Comparison of ENCODE assay signal across 7 cellular contexts in genomic region chr10:79374312-79375191, GRCh38. TPM values are rescaled to one million over a fixed set of nuclear protein-coding genes. Genes with fewer than 3 reads are reported as not detected.
DNase-seq lines count a peak whose midpoint lies in the region; TF ChIP-seq lines count a peak whose summit lies in the region.

No MANE protein-coding gene starts in this region.

- in situ Hi-C loops in SK-MEL-5 (cut with HindIII; ENCODE audit: low pct_unique_long_range_greater_than_20kb, low sequenced_read_pairs), result loop anchor here (25.0 kb wide), 1 partner anchor 113 kb away; no protein-coding TSS in a partner anchor

- DNase-seq in HUDEP-2 (lab: John Stamatoyannopoulos, UW; ENCODE audit: unreplicated experiment in 76 of 76) (peak in 63 of 76 experiments; percentile 1 to 67 (median 42)), SK-MEL-5 (ENCODE audit: low read depth, low spot score) (peak; percentile 69), globus pallidus (ENCODE audit: low spot score) (peak; percentile 71), ovary (peak; percentile 76 to 89 (median 87)), thyroid gland (peak; percentile 81 to 85)
- DNase-seq in activated naive CD4-positive, alpha-beta T cell (lab: John Stamatoyannopoulos, UW), result peak; percentile 54 to 66 (median 64)

- intact Hi-C loops in ovary (cut with DNase I) (loop anchor here (2.0 to 10.0 kb wide), 6 partner anchors 93 to 850 kb away; no protein-coding TSS in a partner anchor), thyroid gland (cut with DNase I) (loop anchor here (5.0 to 10.0 kb wide), 2 partner anchors 93 to 770 kb away; no protein-coding TSS in a partner anchor)

- TF ChIP-seq EP300 in ovary (IDR thresholded peaks at IDR 0.05), result no peak

- H3K27me3 ChIP-seq in ovary, result no peaks in the 10 kb centered on the region
- H3K27me3 ChIP-seq in thyroid gland, result no peaks in the 10 kb centered on the region

- peaks cover 11% of the 10 kb centered on the region for H3K4me1 ChIP-seq in ovary (ENCODE audit: insufficient read depth)
- H3K4me1 ChIP-seq in thyroid gland, result peaks cover 6 to 11% of the 10 kb centered on the region in 2 donors

- TF ChIP-seq POLR2A in ovary (IDR thresholded peaks at IDR 0.05), result no peak
- no peak for TF ChIP-seq POLR2A in thyroid gland (IDR thresholded peaks at IDR 0.05)

- peak; percentile 93 for TF ChIP-seq CTCF in GM12874 (IDR thresholded peaks at IDR 0.05; ENCODE audit: insufficient read depth, low read depth, low read length)
- peak; percentile 92 to 96 (median 94) for TF ChIP-seq CTCF in ovary (IDR thresholded peaks at IDR 0.05)
- TF ChIP-seq CTCF in thyroid gland (IDR thresholded peaks at IDR 0.05), result peak; percentile 90 to 97 (median 96)

- no peak overlapping the region for H3K4me3 ChIP-seq in ovary
- H3K4me3 ChIP-seq in thyroid gland (replicated peaks in 1 of 3), result no peak overlapping the region

- WGBS in ovary, 3 donors, result 6 to 9% (median 8%) methylated on average over 7 of the region's 7 CpGs
- 5 to 8% methylated on average over 6 to 7 of the region's 7 CpGs for WGBS in thyroid gland, 2 donors

- H3K36me3 ChIP-seq in ovary, result no peaks in the 10 kb centered on the region
- H3K36me3 ChIP-seq in thyroid gland, result no peaks in the 10 kb centered on the region

- H3K9me3 ChIP-seq in ovary, result no peaks in the 10 kb centered on the region
- no peaks in the 10 kb centered on the region for H3K9me3 ChIP-seq in thyroid gland

- H3K27ac ChIP-seq in ovary (no peak overlapping the region), thyroid gland (no peak overlapping the region)

RNA-seq across cellular contexts. Expression of gene PPIF, which starts 27.3 kb away (rescaled TPM):
- total RNA-seq in SK-MEL-5 (2014; rRNA removed; shearing (Covaris generic)), result 25.1 and 26.9 TPM in 2 replicates
- polyA plus RNA-seq in SK-MEL-5 (2015; cell fraction: cytosol; rRNA removed), result 99.6 and 115 TPM in 2 replicates
- 99.0 and 111 TPM in 2 replicates for polyA plus RNA-seq in SK-MEL-5 (2015; cell fraction: nucleus; rRNA removed)
- total RNA-seq in ovary, result 10 to 100 TPM; 15.5 to 39.2 (median 32.3) TPM
- polyA plus RNA-seq in ovary, result 10 to 100 TPM; 18.3 to 64.3 TPM
- 10 to 100 TPM; 31.4 to 70.1 (median 52.3) TPM for total RNA-seq in thyroid gland
